1 cellular context compared by ENCODE assay signal in the genomic region with DNA sequence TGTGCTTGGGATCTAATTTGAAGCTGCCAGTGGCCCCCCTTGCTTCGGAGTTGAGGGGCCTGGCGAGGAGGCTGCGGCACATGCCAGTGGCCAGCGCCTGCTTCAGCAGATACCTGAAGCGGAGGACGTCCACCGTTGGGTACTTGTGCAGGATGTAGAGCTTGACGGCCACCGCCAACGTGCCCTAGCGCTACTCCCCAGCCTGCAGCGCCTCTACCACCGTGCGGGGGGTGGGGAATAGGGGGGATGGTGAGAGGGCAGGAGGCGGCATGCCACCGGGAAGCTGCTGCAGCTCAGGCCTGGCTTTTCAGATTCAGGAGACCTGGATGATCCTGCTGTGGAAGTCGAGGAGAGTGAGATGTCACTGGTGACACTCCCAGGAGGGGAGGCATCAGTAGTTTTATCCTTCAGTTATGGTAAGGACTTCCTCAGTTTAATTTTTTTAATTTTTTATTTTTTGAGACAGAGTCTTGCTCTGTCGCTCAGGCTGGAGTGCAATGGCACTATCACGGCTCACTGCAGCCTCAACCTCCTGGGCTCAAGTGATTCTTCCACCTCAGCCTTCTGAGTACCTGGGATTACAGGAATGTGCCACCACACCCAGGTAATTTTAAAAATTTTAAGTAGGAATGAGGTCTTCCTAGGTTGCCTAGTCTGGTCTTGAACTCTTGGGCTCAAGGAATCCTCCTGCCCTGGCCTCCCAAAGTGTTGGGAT.
TF ChIP-seq lines count a peak whose summit lies in the region.

No MANE protein-coding gene starts in this region.

TF ChIP-seq in WTC11, 78 proteins besides CTCF, POLR2A, EP300 and RAD21 (continued from another document):
- no peak for TF ChIP-seq ZNF532 (CRISPR knock-in tag; IDR thresholded peaks at IDR 0.05; ENCODE audit: borderline replicate concordance)
- no peak for TF ChIP-seq ZNF423 (CRISPR knock-in tag; IDR thresholded peaks at IDR 0.05)
- TF ChIP-seq SMAD3 (CRISPR knock-in tag; IDR thresholded peaks at IDR 0.05; ENCODE audit: borderline replicate concordance): no peak
- no peak for TF ChIP-seq OVOL2 (CRISPR knock-in tag; IDR thresholded peaks at IDR 0.05; ENCODE audit: borderline replicate concordance)
